In genomic region chr1:22414244-22414751, GRCh38 we compare ENCODE assay signal across 1 cellular context.
A peak's percentile ranks its signal among the peaks of the same experiment; 100 is the strongest.
TF ChIP-seq lines count a peak whose summit lies in the region.

No MANE protein-coding gene starts in this region.

TF ChIP-seq in HepG2, 621 proteins besides CTCF, POLR2A, EP300 and RAD21 (continued from another document and continues in another):
- 0 out of 2 replicates have a peak, but pooled peaks have one; percentile 30 for TF ChIP-seq MXD1 (CRISPR knock-in tag; IDR thresholded peaks at IDR 0.05)
- TF ChIP-seq TRAFD1 (CRISPR knock-in tag; IDR thresholded peaks at IDR 0.05; ENCODE audit: borderline replicate concordance): no peak
- peak; percentile 97 for TF ChIP-seq RERE (CRISPR knock-in tag; IDR thresholded peaks at IDR 0.05; ENCODE audit: low read depth)
- TF ChIP-seq SP2 (CRISPR knock-in tag; IDR thresholded peaks at IDR 0.05): no peak
- peak; percentile 53; the same call in 1 of the 2 replicates for TF ChIP-seq ZFP91 (CRISPR knock-in tag; IDR thresholded peaks at IDR 0.05; ENCODE audit: borderline replicate concordance)
- TF ChIP-seq HMG20A (CRISPR knock-in tag; IDR thresholded peaks at IDR 0.05; ENCODE audit: borderline replicate concordance): peak; percentile 96
- TF ChIP-seq MAFK (conservative IDR thresholded peaks at IDR 0.05 in 1 of 2, IDR thresholded peaks at IDR 0.05 in 1 of 2; ENCODE audit: low read length in 2 of 2): peak; percentile 24 to 42; a peak in 3 of 4 replicates
- TF ChIP-seq ZFP36L2 (CRISPR knock-in tag; IDR thresholded peaks at IDR 0.05): no peak
- peak; percentile 30; the same call in 1 of the 2 replicates for TF ChIP-seq MYPOP (CRISPR knock-in tag; IDR thresholded peaks at IDR 0.05)
- TF ChIP-seq ZNF468 (CRISPR knock-in tag; IDR thresholded peaks at IDR 0.05): no peak
- TF ChIP-seq SRF (IDR thresholded peaks at IDR 0.05; ENCODE audit: low read depth, low read length): no peak
- TF ChIP-seq ZNF234 (CRISPR knock-in tag; conservative IDR thresholded peaks at IDR 0.05): no peak
- TF ChIP-seq SAP130 (CRISPR knock-in tag; IDR thresholded peaks at IDR 0.05; ENCODE audit: low read depth): peak; percentile 74
- TF ChIP-seq ZNF33B (CRISPR knock-in tag; IDR thresholded peaks at IDR 0.05): 0 out of 2 replicates have a peak, but pooled peaks have one; percentile 69
- TF ChIP-seq ZNF580 (CRISPR knock-in tag; IDR thresholded peaks at IDR 0.05; ENCODE audit: borderline replicate concordance, low read depth): no peak
- no peak for TF ChIP-seq ZNF605 (CRISPR knock-in tag; IDR thresholded peaks at IDR 0.05)
- TF ChIP-seq ZNF205 (CRISPR knock-in tag; IDR thresholded peaks at IDR 0.05): no peak
- no peak for TF ChIP-seq ZNF260 (CRISPR knock-in tag; IDR thresholded peaks at IDR 0.05; ENCODE audit: borderline replicate concordance, low read depth)
- peak; percentile 57; the same call in 1 of the 2 replicates for TF ChIP-seq RXRA (CRISPR knock-in tag; IDR thresholded peaks at IDR 0.05)
- no peak for TF ChIP-seq RFX1 (IDR thresholded peaks at IDR 0.05)
- TF ChIP-seq ZNF318 (CRISPR knock-in tag; IDR thresholded peaks at IDR 0.05): no peak
- no peak for TF ChIP-seq ZNF143 (CRISPR knock-in tag; IDR thresholded peaks at IDR 0.05)
- no peak for TF ChIP-seq ZNF337 (CRISPR knock-in tag; IDR thresholded peaks at IDR 0.05; ENCODE audit: borderline replicate concordance, low read depth)
- no peak for TF ChIP-seq THAP9 (CRISPR knock-in tag; IDR thresholded peaks at IDR 0.05; ENCODE audit: borderline replicate concordance)
- no peak for TF ChIP-seq CSRNP2 (CRISPR knock-in tag; conservative IDR thresholded peaks at IDR 0.05; ENCODE audit: low read depth)
- no peak for TF ChIP-seq CERS6 (CRISPR knock-in tag; IDR thresholded peaks at IDR 0.05)
